18 cellular contexts compared by ENCODE assay signal in the genomic region with DNA sequence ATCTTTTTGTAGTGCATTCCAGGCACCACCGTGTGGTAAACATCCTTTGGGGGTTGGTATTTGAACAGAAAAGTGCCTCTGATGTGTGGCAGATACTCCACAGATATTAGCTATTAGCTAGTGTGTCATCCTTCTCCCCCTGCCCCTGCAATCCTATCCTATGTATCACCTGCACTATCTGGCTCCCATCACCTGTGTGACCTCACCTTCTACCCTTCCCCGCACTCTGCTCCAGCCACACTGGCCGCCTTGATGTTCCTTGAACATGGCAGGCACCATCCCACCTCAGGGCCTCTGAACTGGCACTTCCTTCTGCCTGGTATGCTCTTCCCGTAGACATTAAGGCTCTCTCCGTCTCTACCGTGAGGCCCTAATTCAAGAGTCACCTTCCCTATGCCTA. TPM values are rescaled to one million over a fixed set of nuclear protein-coding genes. Genes with fewer than 3 reads are reported as not detected.
A peak's percentile ranks its signal among the peaks of the same experiment; 100 is the strongest.
DNase-seq lines count a peak whose midpoint lies in the region; ATAC-seq and TF ChIP-seq lines count a peak whose summit lies in the region.
"Had no signal": no experiment of that assay in that cellular context is flagged by ENCODE, and none has a peak within 500 bp of the region (broad histone marks: within the 10 kb centered on the region; RNA-seq: fewer than 3 reads in every experiment).

No MANE protein-coding gene starts in this region.

- no peak overlapping the region for H3K27ac ChIP-seq in CD4-positive, CD25-positive, alpha-beta regulatory T cell (ENCODE audit: insufficient read depth, low read length, poor library complexity, severe bottlenecking)
- H3K27ac ChIP-seq: BLaER1 had no signal

- no peak for ATAC-seq in CD4-positive, CD25-positive, alpha-beta regulatory T cell (ENCODE audit: low read depth in 2 of 2)
- ATAC-seq: HepG2 had no signal

- H3K36me3 Mint-ChIP-seq in T-helper 2 cell treated with Interferon-gamma antibody and Interleukin-4, amounts not matched to agents 5 μg/mL and 100 μg/mL, for 36 hours (ENCODE audit: low read depth) = peaks cover 44% of the 10 kb centered on the region
- H3K36me3 Mint-ChIP-seq in CD4-positive, CD25-positive, alpha-beta regulatory T cell = peaks cover 3% of the 10 kb centered on the region
- peaks cover 46% of the 10 kb centered on the region for H3K36me3 Mint-ChIP-seq in activated T-helper 1 cell treated with anti-CD3 and anti-CD28 coated beads, Interleukin-12 subunit alpha, Interleukin-12 subunit beta, Interleukin-2, Interleukin-4 antibody, amounts not matched to agents 30 ng/mL and 10 ng/mL and 1 ng/mL, durations not matched to agents 14 hours and 24 hours and 36 hours (ENCODE audit: low read depth)
- peaks cover 26% of the 10 kb centered on the region for H3K36me3 Mint-ChIP-seq in nephron progenitor cell (ENCODE audit: low read depth)

- H3K27me3 ChIP-seq in CD4-positive, CD25-positive, alpha-beta regulatory T cell (ENCODE audit: control insufficient read depth, insufficient read depth, low read length) = no peaks in the 10 kb centered on the region

- no peak for DNase-seq in T-helper 2 cell treated with Interferon-gamma antibody and Interleukin-4, amounts not matched to agents 5 μg/mL and 100 μg/mL, for 36 hours (ENCODE audit: low spot score)
- DNase-seq in T-helper 2 cell = no peak
- no peak for DNase-seq in CD4-positive, CD25-positive, alpha-beta regulatory T cell
- DNase-seq in activated T-helper 1 cell treated with anti-CD3 and anti-CD28 coated beads, Interleukin-12 subunit alpha, Interleukin-12 subunit beta, Interleukin-2, Interleukin-4 antibody, amounts not matched to agents 30 ng/mL and 10 ng/mL and 1 ng/mL, durations not matched to agents 14 hours and 24 hours and 36 hours (ENCODE audit: low spot score) = no peak
- DNase-seq in kidney tubule cell (ENCODE audit: low spot score) = peak; percentile 32
- DNase-seq in SW 1271 (lab: John Stamatoyannopoulos, UW) = no peak
- no peak for DNase-seq in CD1c-positive myeloid dendritic cell (ENCODE audit: extremely low spot score)
- no peak for DNase-seq in nephron progenitor cell
- DNase-seq: 8988T, COR-L47, Kasumi-1, NCI-H1105 treated with DMSO at 0.1 percent for 48 hours, NCI-H1930, NCI-H2171, NCI-H446 treated with DMSO at 0.1 percent for 48 hours, NCI-H748 treated with DMSO at 0.1 percent for 48 hours had no signal

- peaks cover 30% of the 10 kb centered on the region for H3K4me1 ChIP-seq in CD4-positive, CD25-positive, alpha-beta regulatory T cell (ENCODE audit: control insufficient read depth, insufficient read depth, low read length, poor library complexity, severe bottlenecking)

- intact Hi-C loops in activated T-helper 1 cell treated with anti-CD3 and anti-CD28 coated beads, Interleukin-12 subunit alpha, Interleukin-12 subunit beta, Interleukin-2, Interleukin-4 antibody, amounts not matched to agents 30 ng/mL and 10 ng/mL and 1 ng/mL, durations not matched to agents 14 hours and 24 hours and 36 hours (cut with micrococcal nuclease) = no loop called here

- peaks cover 8% of the 10 kb centered on the region for H3K36me3 ChIP-seq in CD4-positive, CD25-positive, alpha-beta regulatory T cell (ENCODE audit: control insufficient read depth, insufficient read depth, low read length)

- H3K27me3 Mint-ChIP-seq in T-helper 2 cell treated with Interferon-gamma antibody and Interleukin-4, amounts not matched to agents 5 μg/mL and 100 μg/mL, for 36 hours (ENCODE audit: low read depth) = no peaks in the 10 kb centered on the region
- H3K27me3 Mint-ChIP-seq in CD4-positive, CD25-positive, alpha-beta regulatory T cell = no peaks in the 10 kb centered on the region
- no peaks in the 10 kb centered on the region for H3K27me3 Mint-ChIP-seq in activated T-helper 1 cell treated with anti-CD3 and anti-CD28 coated beads, Interleukin-12 subunit alpha, Interleukin-12 subunit beta, Interleukin-2, Interleukin-4 antibody, amounts not matched to agents 30 ng/mL and 10 ng/mL and 1 ng/mL, durations not matched to agents 14 hours and 24 hours and 36 hours (ENCODE audit: insufficient read depth)
- H3K27me3 Mint-ChIP-seq in nephron progenitor cell (ENCODE audit: low read depth, poor library complexity) = peaks cover 4% of the 10 kb centered on the region

- no peaks in the 10 kb centered on the region for H3K9me3 Mint-ChIP-seq in T-helper 2 cell treated with Interferon-gamma antibody and Interleukin-4, amounts not matched to agents 5 μg/mL and 100 μg/mL, for 36 hours
- no peaks in the 10 kb centered on the region for H3K9me3 Mint-ChIP-seq in CD4-positive, CD25-positive, alpha-beta regulatory T cell
- H3K9me3 Mint-ChIP-seq in activated T-helper 1 cell treated with anti-CD3 and anti-CD28 coated beads, Interleukin-12 subunit alpha, Interleukin-12 subunit beta, Interleukin-2, Interleukin-4 antibody, amounts not matched to agents 30 ng/mL and 10 ng/mL and 1 ng/mL, durations not matched to agents 14 hours and 24 hours and 36 hours = no peaks in the 10 kb centered on the region
- H3K9me3 Mint-ChIP-seq in nephron progenitor cell = peaks cover 65% of the 10 kb centered on the region

- no peaks in the 10 kb centered on the region for H3K9me3 ChIP-seq in CD4-positive, CD25-positive, alpha-beta regulatory T cell (ENCODE audit: control insufficient read depth in 2 of 2, low read length in 2 of 2)
- H3K9me3 ChIP-seq: BLaER1 had no signal

- peaks cover 38% of the 10 kb centered on the region for H3K4me1 Mint-ChIP-seq in T-helper 2 cell treated with Interferon-gamma antibody and Interleukin-4, amounts not matched to agents 5 μg/mL and 100 μg/mL, for 36 hours (ENCODE audit: low read depth)
- H3K4me1 Mint-ChIP-seq in CD4-positive, CD25-positive, alpha-beta regulatory T cell = peaks cover 8 to 63% (median 33%) of the 10 kb centered on the region in 4 donors
- peaks cover 55% of the 10 kb centered on the region for H3K4me1 Mint-ChIP-seq in activated T-helper 1 cell treated with anti-CD3 and anti-CD28 coated beads, Interleukin-12 subunit alpha, Interleukin-12 subunit beta, Interleukin-2, Interleukin-4 antibody, amounts not matched to agents 30 ng/mL and 10 ng/mL and 1 ng/mL, durations not matched to agents 14 hours and 24 hours and 36 hours (ENCODE audit: low read depth)
- peaks cover 50% of the 10 kb centered on the region for H3K4me1 Mint-ChIP-seq in nephron progenitor cell

- no peak overlapping the region for H3K4me3 ChIP-seq in CD4-positive, CD25-positive, alpha-beta regulatory T cell (ENCODE audit: low read depth, low read length)
- H3K4me3 ChIP-seq: BLaER1 had no signal

- H3K4me3 Mint-ChIP-seq in T-helper 2 cell treated with Interferon-gamma antibody and Interleukin-4, amounts not matched to agents 5 μg/mL and 100 μg/mL, for 36 hours = peak overlapping the region; percentile 9
- peak overlapping the region in 3 of 4 donors; percentile 6 to 93 (median 58) for H3K4me3 Mint-ChIP-seq in CD4-positive, CD25-positive, alpha-beta regulatory T cell
- peak overlapping the region; percentile 20 for H3K4me3 Mint-ChIP-seq in activated T-helper 1 cell treated with anti-CD3 and anti-CD28 coated beads, Interleukin-12 subunit alpha, Interleukin-12 subunit beta, Interleukin-2, Interleukin-4 antibody, amounts not matched to agents 30 ng/mL and 10 ng/mL and 1 ng/mL, durations not matched to agents 14 hours and 24 hours and 36 hours
- H3K4me3 Mint-ChIP-seq in nephron progenitor cell = no peak overlapping the region

- no peak for TF ChIP-seq CTCF in nephron progenitor cell (IDR thresholded peaks at IDR 0.05)

- H3K27ac Mint-ChIP-seq in T-helper 2 cell treated with Interferon-gamma antibody and Interleukin-4, amounts not matched to agents 5 μg/mL and 100 μg/mL, for 36 hours = peak overlapping the region; percentile 71
- H3K27ac Mint-ChIP-seq in CD4-positive, CD25-positive, alpha-beta regulatory T cell = peak overlapping the region in 1 of 3 donors; percentile 70
- no peak overlapping the region for H3K27ac Mint-ChIP-seq in activated T-helper 1 cell treated with anti-CD3 and anti-CD28 coated beads, Interleukin-12 subunit alpha, Interleukin-12 subunit beta, Interleukin-2, Interleukin-4 antibody, amounts not matched to agents 30 ng/mL and 10 ng/mL and 1 ng/mL, durations not matched to agents 14 hours and 24 hours and 36 hours
- no peak overlapping the region for H3K27ac Mint-ChIP-seq in nephron progenitor cell

RNA-seq across cellular contexts. Expression of a gene that starts 3.7 kb away (rescaled TPM):
- total RNA-seq in CD4-positive, CD25-positive, alpha-beta regulatory T cell = 27.3 TPM
- 10 to 100 TPM; 18.8 to 20.4 (median 19.8) TPM for polyA plus RNA-seq in CD4-positive, CD25-positive, alpha-beta regulatory T cell
- total RNA-seq in activated T-helper 1 cell treated with anti-CD3 and anti-CD28 coated beads, Interleukin-12 subunit alpha, Interleukin-12 subunit beta, Interleukin-2, Interleukin-4 antibody, amounts not matched to agents 30 ng/mL and 10 ng/mL and 1 ng/mL, durations not matched to agents 14 hours and 24 hours and 36 hours = 99.3 TPM in 2 replicates

RNA-seq across cellular contexts. Expression of a gene that starts 12.3 kb away (rescaled TPM):
- 140 TPM for total RNA-seq in CD4-positive, CD25-positive, alpha-beta regulatory T cell
- polyA plus RNA-seq in CD4-positive, CD25-positive, alpha-beta regulatory T cell = 100 to 1,000 TPM; 326 to 416 (median 357) TPM
- total RNA-seq in activated T-helper 1 cell treated with anti-CD3 and anti-CD28 coated beads, Interleukin-12 subunit alpha, Interleukin-12 subunit beta, Interleukin-2, Interleukin-4 antibody, amounts not matched to agents 30 ng/mL and 10 ng/mL and 1 ng/mL, durations not matched to agents 14 hours and 24 hours and 36 hours = 163 and 173 TPM in 2 replicates

RNA-seq across cellular contexts. Expression of a gene that starts 16.9 kb away (rescaled TPM):
- total RNA-seq in CD4-positive, CD25-positive, alpha-beta regulatory T cell = 13.9 TPM
- polyA plus RNA-seq in CD4-positive, CD25-positive, alpha-beta regulatory T cell = 10 to 100 TPM in 3 of 4 donors, 1 to 10 TPM in 1; 6.2 to 18.7 (median 11.2) TPM
- 2.3 and 4.9 TPM in 2 replicates for total RNA-seq in activated T-helper 1 cell treated with anti-CD3 and anti-CD28 coated beads, Interleukin-12 subunit alpha, Interleukin-12 subunit beta, Interleukin-2, Interleukin-4 antibody, amounts not matched to agents 30 ng/mL and 10 ng/mL and 1 ng/mL, durations not matched to agents 14 hours and 24 hours and 36 hours
- total RNA-seq: HepG2 had no signal

RNA-seq across cellular contexts. Expression of a gene that starts 27.0 kb away (rescaled TPM):
- not detected for total RNA-seq in CD4-positive, CD25-positive, alpha-beta regulatory T cell
- under 1 TPM in 2 of 4 donors, not detected in 2; 0.18 to 0.34 TPM for polyA plus RNA-seq in CD4-positive, CD25-positive, alpha-beta regulatory T cell
- 0.21 and 0.22 TPM in 2 replicates for total RNA-seq in activated T-helper 1 cell treated with anti-CD3 and anti-CD28 coated beads, Interleukin-12 subunit alpha, Interleukin-12 subunit beta, Interleukin-2, Interleukin-4 antibody, amounts not matched to agents 30 ng/mL and 10 ng/mL and 1 ng/mL, durations not matched to agents 14 hours and 24 hours and 36 hours
- total RNA-seq: HepG2 had no signal
- polyA plus RNA-seq: HepG2 had no signal
